In the genomic region with DNA sequence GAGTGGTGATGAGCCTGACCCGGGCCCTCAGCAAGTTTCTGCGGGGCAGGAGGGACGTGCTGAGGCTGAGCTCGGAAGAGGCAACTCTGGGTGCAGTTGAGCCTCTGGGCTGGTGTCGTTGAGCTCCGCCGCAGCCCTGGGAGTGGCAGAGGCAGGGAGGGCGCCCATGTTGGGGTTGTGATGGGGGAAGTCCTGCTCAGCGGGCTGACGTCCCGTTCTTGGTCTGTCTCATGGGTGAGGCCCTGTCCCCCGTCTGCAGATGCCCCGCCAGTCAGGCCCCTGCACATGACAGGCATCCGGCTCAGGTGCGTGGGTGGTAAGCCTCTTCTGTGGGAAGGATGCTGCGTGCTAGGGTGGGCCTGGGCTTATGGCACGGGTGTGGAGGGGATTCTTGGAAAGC, we compare ENCODE assay signal across 8 cellular contexts.
DNase-seq lines count a peak whose midpoint lies in the region; ATAC-seq and TF ChIP-seq lines count a peak whose summit lies in the region.

No MANE protein-coding gene starts in this region.

- in situ Hi-C loops in KBM-7 (cut with MboI; ENCODE audit: low pct_unique_long_range_greater_than_20kb, low sequenced_read_pairs) = no loop called here

- peak; percentile 30 for TF ChIP-seq POLR2A in GM18526 (IDR thresholded peaks at IDR 0.05; ENCODE audit: extremely low read depth, insufficient read length)

- peaks cover 21% of the 10 kb centered on the region for H3K4me1 Mint-ChIP-seq in endothelial cell (ENCODE audit: unreplicated experiment)

- ATAC-seq in HG03108 (IDR thresholded peaks at IDR 0.05; ENCODE audit: unreplicated experiment) = peak; percentile 18

- 0 out of 2 replicates have a peak, but pooled peaks cover 3% of the 10 kb centered on the region for H3K4me1 ChIP-seq in SJCRH30

- no peaks in the 10 kb centered on the region for H3K36me3 ChIP-seq in SJCRH30

- no peak overlapping the region for H3K4me3 ChIP-seq in SJCRH30

- DNase-seq in activated T-cell treated with anti-CD3 and anti-CD28 coated beads for 4 hours (peak; percentile 50), HUDEP-2 (lab: John Stamatoyannopoulos, UW; ENCODE audit: unreplicated experiment in 76 of 76) (no peak), SJCRH30 (no peak), KBM-7 (no peak), endothelial cell (ENCODE audit: low spot score) (no peak)
- DNase-seq in stimulated activated CD4-positive, alpha-beta T cell treated with anti-CD3 and anti-CD28 coated beads, Interleukin-1b, Interleukin-23, amount 100 ng/mL, for 24 hours (ENCODE audit: low read depth in 4 of 4, low spot score in 1 of 4) = peak; percentile 38 to 79 (median 54)

- no peaks in the 10 kb centered on the region for H3K9me3 ChIP-seq in SJCRH30 (replicated peaks)

- no peak overlapping the region for H3K27ac ChIP-seq in SJCRH30

- H3K27me3 Mint-ChIP-seq in endothelial cell (ENCODE audit: unreplicated experiment) = peaks cover 8% of the 10 kb centered on the region

- H3K9me3 Mint-ChIP-seq in endothelial cell (ENCODE audit: unreplicated experiment) = no peaks in the 10 kb centered on the region

- no peak overlapping the region for H3K4me3 Mint-ChIP-seq in endothelial cell (ENCODE audit: unreplicated experiment)

- no peak overlapping the region for H3K27ac Mint-ChIP-seq in endothelial cell (ENCODE audit: unreplicated experiment)

- no peaks in the 10 kb centered on the region for H3K27me3 ChIP-seq in SJCRH30

- TF ChIP-seq CTCF in endothelial cell (IDR thresholded peaks at IDR 0.05; ENCODE audit: unreplicated experiment) = no peak

- H3K36me3 Mint-ChIP-seq in endothelial cell (ENCODE audit: low read depth, unreplicated experiment) = peaks cover 8% of the 10 kb centered on the region

Comparison
In these comparisons a context has a peak if more than half of its experiments do, and no peak if none do; other contexts are left out.
1. DNase-seq: peak in activated T-cell treated with anti-CD3 and anti-CD28 coated beads for 4 hours (single experiment) and stimulated activated CD4-positive, alpha-beta T cell treated with anti-CD3 and anti-CD28 coated beads, Interleukin-1b, Interleukin-23, amount 100 ng/mL, for 24 hours (4 of 4); none in HUDEP-2 (0 of 76), SJCRH30 (0 of 2), KBM-7 (single experiment) and endothelial cell (single experiment).